Comparison of ENCODE assay signal across 8 cellular contexts in genomic region chr1:40383488-40384412, GRCh38. TPM values are rescaled to one million over a fixed set of nuclear protein-coding genes. Genes with fewer than 3 reads are reported as not detected.
DNase-seq lines count a peak whose midpoint lies in the region; ATAC-seq and TF ChIP-seq lines count a peak whose summit lies in the region.

No MANE protein-coding gene starts in this region.

- H3K4me1 Mint-ChIP-seq in activated T-cell treated with anti-CD3 and anti-CD28 coated beads, Interleukin-2, amount 50 U/mL, for 72 hours (ENCODE audit: low read depth), result peaks cover 90% of the 10 kb centered on the region
- peaks cover 88% of the 10 kb centered on the region for H3K4me1 Mint-ChIP-seq in activated CD8-positive, alpha-beta T cell treated with anti-CD3 and anti-CD28 coated beads, Interleukin-2, amount 10 ng/mL, durations not matched to agents 7 days and 5 days (ENCODE audit: low read depth)

- H3K36me3 Mint-ChIP-seq in activated T-cell treated with anti-CD3 and anti-CD28 coated beads, Interleukin-2, amount 50 U/mL, for 72 hours (ENCODE audit: insufficient read depth in 2 of 2), result peaks cover 40 to 49% of the 10 kb centered on the region in 2 donors
- H3K36me3 Mint-ChIP-seq in activated CD8-positive, alpha-beta T cell treated with anti-CD3 and anti-CD28 coated beads, Interleukin-2, amount 10 ng/mL, durations not matched to agents 7 days and 5 days (ENCODE audit: low read depth), result peaks cover 43% of the 10 kb centered on the region

- TF ChIP-seq CTCF in tibial artery (IDR thresholded peaks at IDR 0.05), result no peak

- H3K27ac Mint-ChIP-seq in activated T-cell treated with anti-CD3 and anti-CD28 coated beads, Interleukin-2, amount 50 U/mL, for 72 hours, result peak overlapping the region; percentile 100
- peak overlapping the region; percentile 99 for H3K27ac Mint-ChIP-seq in activated CD8-positive, alpha-beta T cell treated with anti-CD3 and anti-CD28 coated beads, Interleukin-2, amount 10 ng/mL, durations not matched to agents 7 days and 5 days

- H3K27ac ChIP-seq in tibial artery, result peak overlapping the region; percentile 69

- H3K4me3 ChIP-seq in tibial artery, result no peak overlapping the region

- no peaks in the 10 kb centered on the region for H3K36me3 ChIP-seq in tibial artery

- peak; percentile 21 to 50 for ATAC-seq in activated T-cell treated with anti-CD3 and anti-CD28 coated beads, Interleukin-2, amount 50 U/mL, for 72 hours (replicated peaks in 1 of 2)
- ATAC-seq in activated CD8-positive, alpha-beta T cell treated with anti-CD3 and anti-CD28 coated beads, Interleukin-2, amount 10 ng/mL, durations not matched to agents 7 days and 5 days, result no peak
- ATAC-seq in left colon (peak; percentile 44), GM21515 (IDR thresholded peaks at IDR 0.05; ENCODE audit: unreplicated experiment) (no peak)

- no peak for DNase-seq in activated T-cell treated with anti-CD3 and anti-CD28 coated beads, Interleukin-2, amount 50 U/mL, for 72 hours
- DNase-seq in activated T-cell treated with anti-CD3 and anti-CD28 coated beads for 4 hours, result no peak
- no peak for DNase-seq in activated CD8-positive, alpha-beta T cell treated with anti-CD3 and anti-CD28 coated beads, Interleukin-2, amount 10 ng/mL, durations not matched to agents 7 days and 5 days
- no peak for DNase-seq in left colon
- no peak for DNase-seq in tibial artery
- DNase-seq in C1 segment of cervical spinal cord (lab: John Stamatoyannopoulos, UW), result no peak
- no peak for DNase-seq in medulla oblongata (ENCODE audit: extremely low spot score)

- POLR2A ChIA-PET in activated CD8-positive, alpha-beta T cell treated with anti-CD3 and anti-CD28 coated beads, Interleukin-2, amount 10 ng/mL, durations not matched to agents 7 days and 5 days (lab: Charles Lee), result interaction anchor here (0.8 to 16.0 kb wide), 7 partner anchors 9 to 344 kb away, joined by 3 to 381 read pairs (median 23); partner anchors contain the start of genes CAP1, NFYC and SMAP2

- peaks cover 0 to 94% (median 57%) of the 10 kb centered on the region in 4 donors for H3K4me1 ChIP-seq in tibial artery

- H3K9me3 Mint-ChIP-seq in activated T-cell treated with anti-CD3 and anti-CD28 coated beads, Interleukin-2, amount 50 U/mL, for 72 hours, result no peaks in the 10 kb centered on the region
- H3K9me3 Mint-ChIP-seq in activated CD8-positive, alpha-beta T cell treated with anti-CD3 and anti-CD28 coated beads, Interleukin-2, amount 10 ng/mL, durations not matched to agents 7 days and 5 days (ENCODE audit: insufficient read depth), result no peaks in the 10 kb centered on the region

- H3K4me3 Mint-ChIP-seq in activated T-cell treated with anti-CD3 and anti-CD28 coated beads, Interleukin-2, amount 50 U/mL, for 72 hours, result peak overlapping the region; percentile 97 to 100
- H3K4me3 Mint-ChIP-seq in activated CD8-positive, alpha-beta T cell treated with anti-CD3 and anti-CD28 coated beads, Interleukin-2, amount 10 ng/mL, durations not matched to agents 7 days and 5 days, result peak overlapping the region; percentile 79

- no peaks in the 10 kb centered on the region for H3K27me3 Mint-ChIP-seq in activated T-cell treated with anti-CD3 and anti-CD28 coated beads, Interleukin-2, amount 50 U/mL, for 72 hours (ENCODE audit: low read depth)
- no peaks in the 10 kb centered on the region for H3K27me3 Mint-ChIP-seq in activated CD8-positive, alpha-beta T cell treated with anti-CD3 and anti-CD28 coated beads, Interleukin-2, amount 10 ng/mL, durations not matched to agents 7 days and 5 days (ENCODE audit: low read depth)

- intact Hi-C loops in left colon (cut with DNase I, micrococcal nuclease) (no loop called here), tibial artery (cut with DNase I; ENCODE audit: low total_unique reads) (no loop called here)

- no peaks in the 10 kb centered on the region for H3K27me3 ChIP-seq in tibial artery

- CTCF ChIA-PET in activated CD8-positive, alpha-beta T cell treated with anti-CD3 and anti-CD28 coated beads, Interleukin-2, amount 10 ng/mL, durations not matched to agents 7 days and 5 days (lab: Charles Lee), result interaction anchor here (0.8 to 16.5 kb wide), 9 partner anchors 9 to 240 kb away, joined by 3 to 206 read pairs (median 13); partner anchors contain the start of genes COL9A2, SMAP2 and ZMPSTE24

- H3K9me3 ChIP-seq in tibial artery, result no peaks in the 10 kb centered on the region

RNA-seq across cellular contexts. Expression of gene SMAP2, which starts 10.2 kb away (rescaled TPM):
- 100 to 1,000 TPM; 487 to 586 TPM for total RNA-seq in activated T-cell treated with anti-CD3 and anti-CD28 coated beads, Interleukin-2, amount 50 U/mL, for 72 hours
- total RNA-seq in activated CD8-positive, alpha-beta T cell treated with anti-CD3 and anti-CD28 coated beads, Interleukin-2, amount 10 ng/mL, durations not matched to agents 7 days and 5 days, result 100 to 1,000 TPM; 106 to 107 TPM
- total RNA-seq in left colon, result 10 to 100 TPM; 23.9 to 27.2 TPM

Comparison
In these comparisons a context has a peak if more than half of its experiments do, and no peak if none do; other contexts are left out.
1. ATAC-seq: peak in activated T-cell treated with anti-CD3 and anti-CD28 coated beads, Interleukin-2, amount 50 U/mL, for 72 hours (2 of 2) and left colon (single experiment); none in activated CD8-positive, alpha-beta T cell treated with anti-CD3 and anti-CD28 coated beads, Interleukin-2, amount 10 ng/mL, durations not matched to agents 7 days and 5 days (single experiment) and GM21515 (single experiment).
2. RNA of gene SMAP2, which starts 10.2 kb away (total RNA-seq): 487 to 586 TPM in activated T-cell treated with anti-CD3 and anti-CD28 coated beads, Interleukin-2, amount 50 U/mL, for 72 hours; 106 to 107 TPM in activated CD8-positive, alpha-beta T cell treated with anti-CD3 and anti-CD28 coated beads, Interleukin-2, amount 10 ng/mL, durations not matched to agents 7 days and 5 days and 23.9 to 27.2 TPM in left colon; every median in the first group is over 4 times any median in the second.